In genomic region chr9:134391319-134392231, GRCh38 we compare ENCODE assay signal across 8 cellular contexts.
DNase-seq lines count a peak whose midpoint lies in the region; ATAC-seq and FAIRE-seq lines count a peak whose summit lies in the region.

No MANE protein-coding gene starts in this region.

- no peak for FAIRE-seq in small intestine (lab: Jason Lieb, UNC)

- in situ Hi-C loops in ACHN (cut with HindIII; ENCODE audit: low pct_ligation_motif_present, low pct_unique_long_range_greater_than_20kb, low sequenced_read_pairs) = no loop called here

- ATAC-seq in HG03354 (IDR thresholded peaks at IDR 0.05; ENCODE audit: poor library complexity, severe bottlenecking, unreplicated experiment) = peak; percentile 58

- DNase-seq in GM19240 (ENCODE audit: insufficient read length, low spot score) (peak; percentile 65), DMS 273 treated with DMSO at 0.1 percent for 48 hours (lab: John Stamatoyannopoulos, UW) (no peak), small intestine (no peak), ACHN (no peak)
- peak; percentile 91 for DNase-seq in activated T-cell treated with anti-CD3 and anti-CD28 coated beads, Interleukin-2, amount 50 U/mL, for 48 hours
- peak; percentile 37 to 70 for DNase-seq in stimulated activated CD4-positive, alpha-beta T cell treated with anti-CD3 and anti-CD28 coated beads, Interleukin-15, amount 100 ng/mL, for 1 hour (ENCODE audit: low read depth in 1 of 2, low spot score in 1 of 2)
- DNase-seq in NK-92 treated with Interleukin-12 subunit alpha and Interleukin-12 subunit beta, amount 100 ng/mL, for 24 hours (lab: John Stamatoyannopoulos, UW) = no peak

- no peaks in the 10 kb centered on the region for H3K36me3 ChIP-seq in small intestine (ENCODE audit: control insufficient read depth in 2 of 2, insufficient read depth in 2 of 2, low read length in 2 of 2)

- WGBS in small intestine, 3 donors = 51 to 71% (median 55%) methylated on average over 34 to 35 of the region's 35 CpGs

- no peaks in the 10 kb centered on the region for H3K27me3 ChIP-seq in small intestine (ENCODE audit: control insufficient read depth in 2 of 2, insufficient read depth in 2 of 2, low read length in 2 of 2)

- peak overlapping the region in 1 of 2 donors; percentile 53 for H3K27ac ChIP-seq in small intestine (ENCODE audit: low read depth in 1 of 2, low read length in 1 of 2)

- no peaks in the 10 kb centered on the region for H3K9me3 ChIP-seq in small intestine (ENCODE audit: control insufficient read depth, low read depth)

- peaks cover 0 to 3% of the 10 kb centered on the region in 2 donors for H3K4me1 ChIP-seq in small intestine (ENCODE audit: control insufficient read depth in 2 of 2, insufficient read depth in 1 of 2, low read depth in 1 of 2, low read length in 1 of 2)

- no peak overlapping the region for H3K4me3 ChIP-seq in small intestine (ENCODE audit: low read depth in 1 of 2, low read length in 2 of 2)

Comparison
In these comparisons a context has a peak if more than half of its experiments do, and no peak if none do; other contexts are left out.
1. DNase-seq: peak in GM19240 (single experiment), activated T-cell treated with anti-CD3 and anti-CD28 coated beads, Interleukin-2, amount 50 U/mL, for 48 hours (2 of 2) and stimulated activated CD4-positive, alpha-beta T cell treated with anti-CD3 and anti-CD28 coated beads, Interleukin-15, amount 100 ng/mL, for 1 hour (2 of 2); none in DMS 273 treated with DMSO at 0.1 percent for 48 hours (single experiment), small intestine (single experiment), ACHN (single experiment) and NK-92 treated with Interleukin-12 subunit alpha and Interleukin-12 subunit beta, amount 100 ng/mL, for 24 hours (single experiment).